23 cellular contexts compared by ENCODE assay signal in the genomic region with DNA sequence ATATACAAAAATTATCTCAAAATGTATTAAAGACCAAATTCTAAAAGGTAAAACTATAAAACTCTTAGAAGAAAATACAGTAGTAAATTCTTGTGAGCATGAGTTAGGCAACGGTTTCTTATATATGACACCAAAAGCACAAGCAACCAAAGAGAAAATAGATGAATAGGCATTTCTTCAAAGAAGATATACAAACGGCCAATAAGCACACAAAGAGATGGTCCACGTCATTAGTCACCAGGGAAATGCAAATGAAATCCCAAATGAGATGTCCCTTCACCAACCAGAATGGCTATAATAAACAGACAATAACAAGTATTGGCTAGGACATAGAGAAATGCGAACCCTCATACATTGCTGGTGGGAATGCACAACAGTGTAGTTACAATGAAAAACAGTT. TPM values are rescaled to one million over a fixed set of nuclear protein-coding genes. Genes with fewer than 3 reads are reported as not detected.
DNase-seq lines count a peak whose midpoint lies in the region; ATAC-seq, FAIRE-seq and TF ChIP-seq lines count a peak whose summit lies in the region.
"Had no signal": no experiment of that assay in that cellular context is flagged by ENCODE, and none has a peak within 500 bp of the region (broad histone marks: within the 10 kb centered on the region; RNA-seq: fewer than 3 reads in every experiment).

No MANE protein-coding gene starts in this region.

- in situ Hi-C loops in mammary epithelial cell (cut with MboI; ENCODE audit: low sequenced_read_pairs in 2 of 2) = no loop called here
- in situ Hi-C loops in K562 (cut with MboI) = no loop called here

- H4K20me1 ChIP-seq in mammary epithelial cell (ENCODE audit: insufficient read depth, low read length) (no peaks in the 10 kb centered on the region), K562 (replicated peaks; ENCODE audit: control insufficient read depth, insufficient read depth, low read length) (no peaks in the 10 kb centered on the region)

- H2BK12ac ChIP-seq in mesenchymal stem cell (ENCODE audit: low read length in 2 of 2) = no peak overlapping the region

- no peak overlapping the region for H2BK120ac ChIP-seq in mesenchymal stem cell (ENCODE audit: low read depth, low read length)

- no peak for FAIRE-seq in K562 (lab: Jason Lieb, UNC)
- FAIRE-seq: G401.6 had no signal

- no peak overlapping the region for H4K8ac ChIP-seq in mesenchymal stem cell (ENCODE audit: low read length)

- peaks cover 29% of the 10 kb centered on the region for H3K36me3 Mint-ChIP-seq in MCF 10A (ENCODE audit: insufficient read depth, unreplicated experiment)

- H3K9me3 Mint-ChIP-seq in MCF 10A (ENCODE audit: unreplicated experiment) = no peaks in the 10 kb centered on the region
- H3K9me3 Mint-ChIP-seq: activated naive CD8-positive, alpha-beta T cell treated with anti-CD3 and anti-CD28 coated beads, Interleukin-2, amount 10 ng/mL, durations not matched to agents 7 days and 5 days; stimulated activated naive CD8-positive, alpha-beta T cell treated with anti-CD3 and anti-CD28 coated beads, Interleukin-15, amount 100 ng/mL, for 72 hours had no signal

- BruUV-seq in MCF 10A (replicated peaks; lab: Mats Ljungman, UMichigan) = no TSS peak
- no TSS peak for BruUV-seq in mammary epithelial cell (replicated peaks; lab: Mats Ljungman, UMichigan)
- no TSS peak for BruUV-seq in K562 (replicated peaks; lab: Mats Ljungman, UMichigan)

- no peak for TF ChIP-seq RAD21 in K562 (CRISPR knock-in tag; conservative IDR thresholded peaks at IDR 0.05 in 1 of 2, IDR thresholded peaks at IDR 0.05 in 1 of 2)

- CTCF ChIA-PET in MCF 10A (lab: Yijun Ruan, JAX) (interaction anchor here (0.7 kb wide), 1 partner anchor 225 kb away, joined by 3 read pairs; no protein-coding TSS in a partner anchor), mammary epithelial cell (lab: Charles Lee; ENCODE audit: low non-redundant PET) (no interaction called here), K562 (lab: Yijun Ruan, JAX; ENCODE audit: low intra/inter-chr PET ratio) (no interaction called here)

- no peaks in the 10 kb centered on the region for H3K9me3 ChIP-seq in mammary epithelial cell (replicated peaks; ENCODE audit: insufficient read depth, low read length)
- H3K9me3 ChIP-seq in K562 (replicated peaks; ENCODE audit: control insufficient read depth, insufficient read depth, low read depth, low read length) = no peaks in the 10 kb centered on the region
- no peaks in the 10 kb centered on the region for H3K9me3 ChIP-seq in mesenchymal stem cell (ENCODE audit: control insufficient read depth, low read length)
- H3K9me3 ChIP-seq: breast epithelium, gastrocnemius medialis, SJSA1 had no signal

- WGBS in mammary epithelial cell (ENCODE audit: low coverage, missing lambda C conversion rate) = 48% methylated on average over 4 of the region's 4 CpGs
- WGBS in K562 (ENCODE audit: insufficient coverage, low coverage, missing lambda C conversion rate) = 55% methylated on average over 4 of the region's 4 CpGs
- 100% methylated on average over 1 of the region's 4 CpGs for WGBS in mesenchymal stem cell

- H3K9me1 ChIP-seq in K562 (ENCODE audit: control insufficient read depth, insufficient read depth, low read length) = no peaks in the 10 kb centered on the region

- H3K23ac ChIP-seq in mesenchymal stem cell (ENCODE audit: low read length in 2 of 2) = no peak overlapping the region

- no peaks in the 10 kb centered on the region for H3K79me1 ChIP-seq in mesenchymal stem cell (replicated peaks; ENCODE audit: low read length, poor library complexity, severe bottlenecking)

- H3K4me2 ChIP-seq in mammary epithelial cell (ENCODE audit: insufficient read depth, low read depth, low read length) (no peak overlapping the region), K562 (ENCODE audit: insufficient read depth, low read length) (no peak overlapping the region), mesenchymal stem cell (ENCODE audit: low read length, poor library complexity, severe bottlenecking) (no peak overlapping the region)
- H3K4me2 ChIP-seq: BLaER1 treated with 17β-estradiol and CSF1 and Interleukin-3, amounts not matched to agents 10 nM and 100 nM had no signal

- no peak overlapping the region for H2AFZ ChIP-seq in mammary epithelial cell (ENCODE audit: low read depth, low read length)
- no peak overlapping the region for H2AFZ ChIP-seq in K562 (ENCODE audit: low read depth, low read length)
- no peak overlapping the region for H2AFZ ChIP-seq in mesenchymal stem cell (ENCODE audit: low read depth, low read length)

- no peak for TF ChIP-seq POLR2A in K562 (conservative IDR thresholded peaks at IDR 0.05)

- no peak overlapping the region for H4K91ac ChIP-seq in mesenchymal stem cell (ENCODE audit: low read length)

- H3K18ac ChIP-seq in mesenchymal stem cell (ENCODE audit: low read depth in 1 of 2, low read length in 2 of 2) = no peak overlapping the region

- H3K27ac ChIP-seq in mammary epithelial cell (ENCODE audit: insufficient read depth, low read depth, low read length) (no peak overlapping the region), K562 (ENCODE audit: extremely low read depth, low read depth, low read length) (peak overlapping the region; percentile 15; the same call in 1 of the 3 replicates), mesenchymal stem cell (ENCODE audit: low read length, poor library complexity, severe bottlenecking) (no peak overlapping the region)
- H3K27ac ChIP-seq: BLaER1 treated with 17β-estradiol and CSF1 and Interleukin-3, amounts not matched to agents 10 nM and 100 nM; breast epithelium; gastrocnemius medialis; SJSA1 had no signal

- no peak overlapping the region for H3K9ac ChIP-seq in mammary epithelial cell (ENCODE audit: insufficient read depth, low read length)
- no peak overlapping the region for H3K9ac ChIP-seq in K562 (ENCODE audit: insufficient read depth in 1 of 2, low read depth in 2 of 2, low read length in 2 of 2)
- H3K9ac ChIP-seq in mesenchymal stem cell (ENCODE audit: low read length) = no peak overlapping the region
- H3K9ac ChIP-seq: BLaER1 treated with 17β-estradiol and CSF1 and Interleukin-3, amounts not matched to agents 10 nM and 100 nM had no signal

- H3K27me3 ChIP-seq in mammary epithelial cell (ENCODE audit: insufficient read depth, low read length) (no peaks in the 10 kb centered on the region), K562 (ENCODE audit: control insufficient read depth in 2 of 2, insufficient read depth in 2 of 2, low read length in 2 of 2) (no peaks in the 10 kb centered on the region), mesenchymal stem cell (ENCODE audit: control insufficient read depth in 1 of 2, insufficient read depth in 1 of 2, low read length in 2 of 2) (no peaks in the 10 kb centered on the region)
- H3K27me3 ChIP-seq: breast epithelium, gastrocnemius medialis, SJSA1 had no signal

- H2BK15ac ChIP-seq in mesenchymal stem cell (ENCODE audit: low read depth, poor library complexity, severe bottlenecking) = no peak overlapping the region

- intact Hi-C loops in MCF 10A (cut with micrococcal nuclease) = no loop called here
- intact Hi-C loops in mammary epithelial cell (cut with micrococcal nuclease) = no loop called here
- intact Hi-C loops in K562 (cut with micrococcal nuclease) = no loop called here

- no peak overlapping the region for H3K4ac ChIP-seq in mesenchymal stem cell (ENCODE audit: low read depth in 1 of 2, low read length in 2 of 2)

- H3K4me3 ChIP-seq in mammary epithelial cell (replicated peaks in 1 of 3; ENCODE audit: insufficient read depth in 1 of 3, low read depth in 2 of 3, low read length in 3 of 3) (no peak overlapping the region), K562 (no peak overlapping the region), mesenchymal stem cell (ENCODE audit: insufficient read depth in 1 of 2, low read depth in 1 of 2, low read length in 2 of 2) (no peak overlapping the region)
- H3K4me3 ChIP-seq: BLaER1 treated with 17β-estradiol and CSF1 and Interleukin-3, amounts not matched to agents 10 nM and 100 nM; breast epithelium; gastrocnemius medialis; SJSA1 had no signal

- peak; percentile 85 for ATAC-seq in K562
- no peak for ATAC-seq in GM21576 (IDR thresholded peaks at IDR 0.05; ENCODE audit: unreplicated experiment)
- ATAC-seq: gastrocnemius medialis; stimulated activated naive CD8-positive, alpha-beta T cell treated with anti-CD3 and anti-CD28 coated beads, Interleukin-15, amount 100 ng/mL, for 72 hours had no signal

- H3K36me3 ChIP-seq in mammary epithelial cell (ENCODE audit: insufficient read depth, low read length) = no peaks in the 10 kb centered on the region
- H3K36me3 ChIP-seq in K562 (ENCODE audit: control insufficient read depth, insufficient read depth, low read length) = peaks cover 31% of the 10 kb centered on the region; the same call in 2 of the 3 replicates
- H3K36me3 ChIP-seq in mesenchymal stem cell (ENCODE audit: control insufficient read depth in 1 of 2, insufficient read depth in 2 of 2, low read depth in 1 of 2, low read length in 2 of 2) = peaks cover 3 to 53% of the 10 kb centered on the region in 2 experiments
- H3K36me3 ChIP-seq: breast epithelium, SJSA1 had no signal

- dilution Hi-C loops in mammary epithelial cell (cut with HindIII; ENCODE audit: low sequenced_read_pairs) = no loop called here

- no peak overlapping the region for H2BK5ac ChIP-seq in mesenchymal stem cell (ENCODE audit: low read depth, low read length, poor library complexity, severe bottlenecking)

- DNase-seq in MCF 10A (ENCODE audit: unreplicated experiment) = peak; percentile 44
- no peak for DNase-seq in mammary epithelial cell
- peak; percentile 34 for DNase-seq in NCI-H460 (ENCODE audit: extremely low read depth, low read depth)
- DNase-seq in K562 (ENCODE audit: extremely low read depth in 1 of 4, low spot score in 3 of 4) = peak in 2 of 4 experiments; percentile 6 to 19
- peak; percentile 10 for DNase-seq in mesenchymal stem cell
- no peak for DNase-seq in activated CD4-positive, alpha-beta T cell treated with anti-CD3 and anti-CD28 coated beads, Interleukin-2, amount 50 U/mL, for 1 hour
- no peak for DNase-seq in superior temporal gyrus (ENCODE audit: extremely low spot score)
- DNase-seq: 8988T; activated naive CD8-positive, alpha-beta T cell treated with anti-CD3 and anti-CD28 coated beads, Interleukin-2, amount 10 ng/mL, durations not matched to agents 7 days and 5 days; gastrocnemius medialis; KBM-7; NCI-H1092 treated with DMSO at 0.1 percent for 48 hours; NCI-H2107; nephron progenitor cell; OCI-M1; stimulated activated CD4-positive, alpha-beta T cell treated with anti-CD3 and anti-CD28 coated beads, Interleukin-2, amount 100 ng/mL, for 24 hours; stimulated activated naive CD8-positive, alpha-beta T cell treated with anti-CD3 and anti-CD28 coated beads, Interleukin-15, amount 100 ng/mL, for 72 hours had no signal

- no peaks in the 10 kb centered on the region for H3K4me1 Mint-ChIP-seq in MCF 10A (ENCODE audit: insufficient read depth, unreplicated experiment)
- H3K4me1 Mint-ChIP-seq: nephron progenitor cell had no signal

- no peak overlapping the region for H3K4me3 Mint-ChIP-seq in MCF 10A (ENCODE audit: unreplicated experiment)
- H3K4me3 Mint-ChIP-seq: activated naive CD8-positive, alpha-beta T cell treated with anti-CD3 and anti-CD28 coated beads, Interleukin-2, amount 10 ng/mL, durations not matched to agents 7 days and 5 days; nephron progenitor cell; stimulated activated naive CD8-positive, alpha-beta T cell treated with anti-CD3 and anti-CD28 coated beads, Interleukin-15, amount 100 ng/mL, for 72 hours had no signal

- POLR2A ChIA-PET in MCF 10A (lab: Yijun Ruan, JAX) (no interaction called here), K562 (lab: Yijun Ruan, JAX) (interaction anchor here (0.6 to 1.0 kb wide), 2 partner anchors 94 to 132 kb away, joined by 3 to 5 read pairs; no protein-coding TSS in a partner anchor)

- no peak overlapping the region for H3K27ac Mint-ChIP-seq in MCF 10A (ENCODE audit: low read depth, unreplicated experiment)
- H3K27ac Mint-ChIP-seq: activated naive CD8-positive, alpha-beta T cell treated with anti-CD3 and anti-CD28 coated beads, Interleukin-2, amount 10 ng/mL, durations not matched to agents 7 days and 5 days; nephron progenitor cell; progenitor cell of endocrine pancreas; stimulated activated naive CD8-positive, alpha-beta T cell treated with anti-CD3 and anti-CD28 coated beads, Interleukin-15, amount 100 ng/mL, for 72 hours had no signal

- peaks cover 33% of the 10 kb centered on the region for H3K27me3 Mint-ChIP-seq in MCF 10A (ENCODE audit: insufficient read depth, unreplicated experiment)
- H3K27me3 Mint-ChIP-seq: activated naive CD8-positive, alpha-beta T cell treated with anti-CD3 and anti-CD28 coated beads, Interleukin-2, amount 10 ng/mL, durations not matched to agents 7 days and 5 days; progenitor cell of endocrine pancreas; stimulated activated naive CD8-positive, alpha-beta T cell treated with anti-CD3 and anti-CD28 coated beads, Interleukin-15, amount 100 ng/mL, for 72 hours had no signal

- H3K4me1 ChIP-seq in mammary epithelial cell (ENCODE audit: insufficient read depth, low read length) (no peaks in the 10 kb centered on the region), K562 (replicated peaks in 1 of 2; ENCODE audit: control insufficient read depth in 2 of 2, insufficient read depth in 2 of 2, low read length in 2 of 2) (no peaks in the 10 kb centered on the region), mesenchymal stem cell (ENCODE audit: control insufficient read depth, insufficient read depth, low read depth, low read length) (no peaks in the 10 kb centered on the region)
- H3K4me1 ChIP-seq: BLaER1 treated with 17β-estradiol and CSF1 and Interleukin-3, amounts not matched to agents 10 nM and 100 nM; breast epithelium; gastrocnemius medialis; SJSA1 had no signal

- no peak overlapping the region for H2AK5ac ChIP-seq in mesenchymal stem cell (ENCODE audit: low read length, severe bottlenecking)

- TF ChIP-seq EP300 in K562 (IDR thresholded peaks at IDR 0.05; ENCODE audit: low read length) = no peak

- H3K79me2 ChIP-seq in mammary epithelial cell (ENCODE audit: insufficient read depth, low read length) (no peaks in the 10 kb centered on the region), K562 (ENCODE audit: control insufficient read depth, insufficient read depth, low read length) (no peaks in the 10 kb centered on the region)

- TF ChIP-seq CTCF in MCF 10A (IDR thresholded peaks at IDR 0.05; ENCODE audit: unreplicated experiment) = no peak
- no peak for TF ChIP-seq CTCF in mammary epithelial cell (conservative IDR thresholded peaks at IDR 0.05 in 1 of 2, IDR thresholded peaks at IDR 0.05 in 1 of 2; ENCODE audit: extremely low read depth in 1 of 2, insufficient read depth in 1 of 2, low read depth in 1 of 2, low read length in 2 of 2)
- TF ChIP-seq CTCF in K562 (IDR thresholded peaks at IDR 0.05 in 2 of 3, conservative IDR thresholded peaks at IDR 0.05 in 1 of 3; ENCODE audit: insufficient read depth in 2 of 3, low read depth in 1 of 3, low read length in 3 of 3) = no peak

- H3K14ac ChIP-seq in mesenchymal stem cell (ENCODE audit: low read length in 2 of 2) = no peak overlapping the region

RNA-seq across cellular contexts. Expression of a gene that starts 44.5 kb away (rescaled TPM):
- not detected in 2 replicates for total RNA-seq in MCF 10A (2022)
- not detected for total RNA-seq in mammary epithelial cell
- polyA plus RNA-seq in mammary epithelial cell = 0.24 TPM
- polyA minus RNA-seq in mammary epithelial cell = not detected
- total RNA-seq in NCI-H460 (2014; rRNA removed; shearing (Covaris generic)) = not detected in 2 replicates
- not detected in 2 replicates for polyA plus RNA-seq in NCI-H460 (2014; cell fraction: nucleus; rRNA removed)
- total RNA-seq in K562 (2011; cell fraction: chromatin; rRNA removed; ENCODE audit: low replicate concordance) = 0.23 TPM in 1 of 2 replicates, not detected in the other
- total RNA-seq in K562 (2011; cell fraction: nucleolus; rRNA removed) = 0.33 TPM in 1 of 2 replicates, not detected in the other
- not detected in 2 replicates for total RNA-seq in K562 (2011; cell fraction: nucleoplasm; rRNA removed)
- 0.09 TPM in 1 of 2 replicates, not detected in the other for total RNA-seq in K562 (2014; rRNA removed)
- not detected in 2 replicates for total RNA-seq in K562 (2014; rRNA removed; fragmentation: Illumina TruSeq; extraction: Trizol)
- not detected in 2 replicates for total RNA-seq in K562 (2015; rRNA removed; fragmentation: Illumina TruSeq; extraction: Trizol)
- 0.20 TPM in 1 of 2 replicates, not detected in the other for total RNA-seq in K562 (2021)
- 0.06 and 0.11 TPM in 2 replicates for polyA plus RNA-seq in K562 (2011; rRNA removed)
- 0.09 TPM in 1 of 2 replicates, not detected in the other for polyA plus RNA-seq in K562 (2011; cell fraction: cytosol; rRNA removed)
- polyA plus RNA-seq in K562 (2011; cell fraction: nucleus; rRNA removed) = 0.14 TPM in 1 of 2 replicates, not detected in the other
- not detected in 2 replicates for polyA plus RNA-seq in K562 (2012)
- not detected in 2 replicates for polyA plus RNA-seq in K562 (2014; fragmentation: Illumina TruSeq; extraction: Trizol)
- polyA plus RNA-seq in K562 (2014; fragmentation: Nextera tagmentation; extraction: Ambion mirVana) = under 1 TPM; 0.04 TPM
- not detected in 2 replicates for polyA plus RNA-seq in K562 (2014; rRNA removed)
- not detected in 2 replicates for polyA minus RNA-seq in K562 (2011; rRNA and poly(A)+ RNA removed)
- not detected in 2 replicates for polyA minus RNA-seq in K562 (2011; cell fraction: cytosol; rRNA and poly(A)+ RNA removed)
- 0.22 and 0.27 TPM in 2 replicates for polyA minus RNA-seq in K562 (2011; cell fraction: nucleus; rRNA and poly(A)+ RNA removed)
- polyA plus RNA-seq in mesenchymal stem cell (2013, experiment 1 of 2) = 4.6 TPM
- polyA plus RNA-seq in mesenchymal stem cell (2013, experiment 2 of 2) = 4.7 TPM
- total RNA-seq: gastrocnemius medialis had no signal

RNA-seq across cellular contexts. Expression of a gene that starts 50.7 kb away (rescaled TPM):
- 43.2 and 45.3 TPM in 2 replicates for total RNA-seq in MCF 10A (2022)
- 10 to 100 TPM; 10.2 to 35.7 TPM for total RNA-seq in mammary epithelial cell
- 41.2 TPM for polyA plus RNA-seq in mammary epithelial cell
- polyA minus RNA-seq in mammary epithelial cell = 17.4 TPM
- total RNA-seq in NCI-H460 (2014; rRNA removed; shearing (Covaris generic)) = 36.3 and 45.7 TPM in 2 replicates
- 40.7 and 59.7 TPM in 2 replicates for polyA plus RNA-seq in NCI-H460 (2014; cell fraction: nucleus; rRNA removed)
- 25.4 and 35.9 TPM in 2 replicates for total RNA-seq in K562 (2011; cell fraction: chromatin; rRNA removed; ENCODE audit: low replicate concordance)
- 14.5 and 20.4 TPM in 2 replicates for total RNA-seq in K562 (2011; cell fraction: nucleolus; rRNA removed)
- 21.5 and 24.0 TPM in 2 replicates for total RNA-seq in K562 (2011; cell fraction: nucleoplasm; rRNA removed)
- total RNA-seq in K562 (2014; rRNA removed) = 59.9 and 65.0 TPM in 2 replicates
- 101 and 107 TPM in 2 replicates for total RNA-seq in K562 (2014; rRNA removed; fragmentation: Illumina TruSeq; extraction: Trizol)
- total RNA-seq in K562 (2015; rRNA removed; fragmentation: Illumina TruSeq; extraction: Trizol) = 79.9 and 91.4 TPM in 2 replicates
- 80.7 and 85.2 TPM in 2 replicates for total RNA-seq in K562 (2021)
- 85.6 and 111 TPM in 2 replicates for polyA plus RNA-seq in K562 (2011; rRNA removed)
- polyA plus RNA-seq in K562 (2011; cell fraction: cytosol; rRNA removed) = 55.0 and 81.8 TPM in 2 replicates
- polyA plus RNA-seq in K562 (2011; cell fraction: nucleus; rRNA removed) = 40.3 and 74.3 TPM in 2 replicates
- polyA plus RNA-seq in K562 (2012) = 89.5 and 101 TPM in 2 replicates
- 99.0 and 117 TPM in 2 replicates for polyA plus RNA-seq in K562 (2014; fragmentation: Illumina TruSeq; extraction: Trizol)
- 10 to 100 TPM; 51.0 to 62.0 TPM for polyA plus RNA-seq in K562 (2014; fragmentation: Nextera tagmentation; extraction: Ambion mirVana)
- polyA plus RNA-seq in K562 (2014; rRNA removed) = 91.2 and 93.7 TPM in 2 replicates
- polyA minus RNA-seq in K562 (2011; rRNA and poly(A)+ RNA removed) = 93.8 and 106 TPM in 2 replicates
- 27.8 and 34.7 TPM in 2 replicates for polyA minus RNA-seq in K562 (2011; cell fraction: cytosol; rRNA and poly(A)+ RNA removed)
- polyA minus RNA-seq in K562 (2011; cell fraction: nucleus; rRNA and poly(A)+ RNA removed) = 10.8 and 24.0 TPM in 2 replicates
- 34.2 TPM for polyA plus RNA-seq in mesenchymal stem cell (2013, experiment 1 of 2)
- 34.5 TPM for polyA plus RNA-seq in mesenchymal stem cell (2013, experiment 2 of 2)

RNA-seq across cellular contexts. Expression of a gene that starts 52.4 kb away (rescaled TPM):
- total RNA-seq in MCF 10A (2022) = 5.5 and 6.6 TPM in 2 replicates
- total RNA-seq in mammary epithelial cell = 1 to 10 TPM; 4.8 to 5.1 TPM
- 2.9 TPM for polyA plus RNA-seq in mammary epithelial cell
- 5.1 TPM for polyA minus RNA-seq in mammary epithelial cell
- 32.8 and 34.2 TPM in 2 replicates for total RNA-seq in NCI-H460 (2014; rRNA removed; shearing (Covaris generic))
- 19.6 and 29.6 TPM in 2 replicates for polyA plus RNA-seq in NCI-H460 (2014; cell fraction: nucleus; rRNA removed)
- 3.2 and 11.5 TPM in 2 replicates for total RNA-seq in K562 (2011; cell fraction: chromatin; rRNA removed; ENCODE audit: low replicate concordance)
- total RNA-seq in K562 (2011; cell fraction: nucleolus; rRNA removed) = 1.3 and 1.8 TPM in 2 replicates
- total RNA-seq in K562 (2011; cell fraction: nucleoplasm; rRNA removed) = 4.5 and 8.2 TPM in 2 replicates
- 2.5 and 3.2 TPM in 2 replicates for total RNA-seq in K562 (2014; rRNA removed)
- total RNA-seq in K562 (2014; rRNA removed; fragmentation: Illumina TruSeq; extraction: Trizol) = 7.6 and 7.7 TPM in 2 replicates
- total RNA-seq in K562 (2015; rRNA removed; fragmentation: Illumina TruSeq; extraction: Trizol) = 6.9 and 7.1 TPM in 2 replicates
- 4.5 and 4.8 TPM in 2 replicates for total RNA-seq in K562 (2021)
- polyA plus RNA-seq in K562 (2011; rRNA removed) = 6.6 and 8.3 TPM in 2 replicates
- polyA plus RNA-seq in K562 (2011; cell fraction: cytosol; rRNA removed) = 2.2 and 3.6 TPM in 2 replicates
- polyA plus RNA-seq in K562 (2011; cell fraction: nucleus; rRNA removed) = 2.8 and 3.5 TPM in 2 replicates
- polyA plus RNA-seq in K562 (2012) = 1.2 and 1.7 TPM in 2 replicates
- 3.2 and 4.4 TPM in 2 replicates for polyA plus RNA-seq in K562 (2014; fragmentation: Illumina TruSeq; extraction: Trizol)
- polyA plus RNA-seq in K562 (2014; fragmentation: Nextera tagmentation; extraction: Ambion mirVana) = 1 to 10 TPM; 1.6 to 1.8 TPM
- 3.6 and 4.8 TPM in 2 replicates for polyA plus RNA-seq in K562 (2014; rRNA removed)
- 13.4 and 14.7 TPM in 2 replicates for polyA minus RNA-seq in K562 (2011; rRNA and poly(A)+ RNA removed)
- 2.9 and 3.9 TPM in 2 replicates for polyA minus RNA-seq in K562 (2011; cell fraction: cytosol; rRNA and poly(A)+ RNA removed)
- 2.2 and 5.0 TPM in 2 replicates for polyA minus RNA-seq in K562 (2011; cell fraction: nucleus; rRNA and poly(A)+ RNA removed)
- 3.5 TPM for polyA plus RNA-seq in mesenchymal stem cell (2013, experiment 1 of 2)
- polyA plus RNA-seq in mesenchymal stem cell (2013, experiment 2 of 2) = 3.3 TPM

Comparison
In these comparisons a context has a peak if more than half of its experiments do, and no peak if none do; other contexts are left out.
1. DNase-seq: peak in MCF 10A (single experiment), NCI-H460 (single experiment) and mesenchymal stem cell (single experiment); none in mammary epithelial cell (single experiment), activated CD4-positive, alpha-beta T cell treated with anti-CD3 and anti-CD28 coated beads, Interleukin-2, amount 50 U/mL, for 1 hour (single experiment) and superior temporal gyrus (single experiment).